Comparison of ENCODE assay signal across 7 cellular contexts in genomic region chr4:52658671-52659015, GRCh38.
DNase-seq lines count a peak whose midpoint lies in the region; ATAC-seq lines count a peak whose summit lies in the region.

No MANE protein-coding gene starts in this region.

- DNase-seq in stimulated activated naive B cell treated with anti-CD40 and anti-IgM and Interleukin-4, amounts not matched to agents 10 μg/mL and 1 μg/mL and 100 μg/mL, for 72 hours, result no peak
- no peak for DNase-seq in superior temporal gyrus (ENCODE audit: extremely low spot score)
- no peak for DNase-seq in epidermal melanocyte (ENCODE audit: insufficient read length, low spot score)

- peaks cover 10% of the 10 kb centered on the region for H3K27me3 ChIP-seq in iPS-15b (ENCODE audit: control insufficient read depth, insufficient read depth, low read length)

- no peak overlapping the region for H3K27ac Mint-ChIP-seq in activated naive CD8-positive, alpha-beta T cell
- no peak overlapping the region for H3K27ac Mint-ChIP-seq in stimulated activated naive B cell treated with anti-CD40 and anti-IgM and Interleukin-4, amounts not matched to agents 10 μg/mL and 1 μg/mL and 100 μg/mL, for 72 hours

- H3K36me3 Mint-ChIP-seq in activated naive CD8-positive, alpha-beta T cell, result peaks cover 7% of the 10 kb centered on the region
- peaks cover 24 to 30% of the 10 kb centered on the region in 2 donors for H3K36me3 Mint-ChIP-seq in stimulated activated naive B cell treated with anti-CD40 and anti-IgM and Interleukin-4, amounts not matched to agents 10 μg/mL and 1 μg/mL and 100 μg/mL, for 72 hours

- H3K36me3 ChIP-seq in iPS-15b (ENCODE audit: control insufficient read depth, insufficient read depth, low read length), result no peaks in the 10 kb centered on the region

- peak overlapping the region; percentile 79 for H3K4me3 Mint-ChIP-seq in activated naive CD8-positive, alpha-beta T cell
- peak overlapping the region; percentile 88 to 90 for H3K4me3 Mint-ChIP-seq in stimulated activated naive B cell treated with anti-CD40 and anti-IgM and Interleukin-4, amounts not matched to agents 10 μg/mL and 1 μg/mL and 100 μg/mL, for 72 hours

- H3K9me3 Mint-ChIP-seq in activated naive CD8-positive, alpha-beta T cell (ENCODE audit: low read depth), result peaks cover 4% of the 10 kb centered on the region
- H3K9me3 Mint-ChIP-seq in stimulated activated naive B cell treated with anti-CD40 and anti-IgM and Interleukin-4, amounts not matched to agents 10 μg/mL and 1 μg/mL and 100 μg/mL, for 72 hours, result no peaks in the 10 kb centered on the region

- peaks cover 13% of the 10 kb centered on the region for H3K27me3 Mint-ChIP-seq in activated naive CD8-positive, alpha-beta T cell
- H3K27me3 Mint-ChIP-seq in stimulated activated naive B cell treated with anti-CD40 and anti-IgM and Interleukin-4, amounts not matched to agents 10 μg/mL and 1 μg/mL and 100 μg/mL, for 72 hours, result no peaks in the 10 kb centered on the region

- no peak overlapping the region for H3K9ac ChIP-seq in iPS-15b (ENCODE audit: low read depth, low read length)

- peak; percentile 5 for ATAC-seq in GM18870 (IDR thresholded peaks at IDR 0.05; ENCODE audit: unreplicated experiment)
- peak; percentile 5 for ATAC-seq in HG03103 (IDR thresholded peaks at IDR 0.05; ENCODE audit: low read depth, unreplicated experiment)
- peak in 1 of 2 donors; percentile 25 for ATAC-seq in stimulated activated naive B cell treated with anti-CD40 and anti-IgM and Interleukin-4, amounts not matched to agents 10 μg/mL and 1 μg/mL and 100 μg/mL, for 72 hours (replicated peaks)

- peaks cover 11% of the 10 kb centered on the region for H3K4me1 Mint-ChIP-seq in activated naive CD8-positive, alpha-beta T cell (ENCODE audit: low read depth)
- peaks cover 25 to 42% of the 10 kb centered on the region in 2 donors for H3K4me1 Mint-ChIP-seq in stimulated activated naive B cell treated with anti-CD40 and anti-IgM and Interleukin-4, amounts not matched to agents 10 μg/mL and 1 μg/mL and 100 μg/mL, for 72 hours

- peak overlapping the region; percentile 64 for H3K4me3 ChIP-seq in iPS-15b (ENCODE audit: low read depth, low read length)

- peaks cover 23% of the 10 kb centered on the region for H3K4me1 ChIP-seq in iPS-15b (ENCODE audit: control insufficient read depth, insufficient read depth, low read length)

- no peaks in the 10 kb centered on the region for H3K9me3 ChIP-seq in iPS-15b (ENCODE audit: control insufficient read depth, insufficient read depth, low read length)
